8 cellular contexts compared by ENCODE assay signal in genomic region chr20:31716818-31717477, GRCh38. TPM values are rescaled to one million over a fixed set of nuclear protein-coding genes. Genes with fewer than 3 reads are reported as not detected.
DNase-seq lines count a peak whose midpoint lies in the region; ATAC-seq, FAIRE-seq and TF ChIP-seq lines count a peak whose summit lies in the region.

No MANE protein-coding gene starts in this region.

- H2AFZ ChIP-seq in GM23338 (no peak overlapping the region), mesenchymal stem cell (ENCODE audit: low read depth, low read length) (no peak overlapping the region)

- peak overlapping the region; percentile 24 for H3K27ac Mint-ChIP-seq in GM23338
- H3K27ac Mint-ChIP-seq in activated naive CD8-positive, alpha-beta T cell = peak overlapping the region; percentile 99

- H3K9ac ChIP-seq in BLaER1 (peak overlapping the region; percentile 12), mesenchymal stem cell (ENCODE audit: low read length) (peak overlapping the region; percentile 75)

- peak overlapping the region; percentile 78 for H2BK15ac ChIP-seq in mesenchymal stem cell (ENCODE audit: low read depth, poor library complexity, severe bottlenecking)

- peaks cover 79% of the 10 kb centered on the region for H3K4me1 Mint-ChIP-seq in GM23338
- H3K4me1 Mint-ChIP-seq in activated naive CD8-positive, alpha-beta T cell (ENCODE audit: low read depth) = peaks cover 65% of the 10 kb centered on the region

- peak overlapping the region in 1 of 2 experiments; percentile 29 for H3K4ac ChIP-seq in mesenchymal stem cell (ENCODE audit: low read depth in 1 of 2, low read length in 2 of 2)

- peak overlapping the region; percentile 40 for H2BK12ac ChIP-seq in mesenchymal stem cell (ENCODE audit: low read length in 2 of 2)

- TF ChIP-seq POLR2A in GM12892 (IDR thresholded peaks at IDR 0.05; ENCODE audit: low read depth, low read length) = no peak

- H3K36me3 ChIP-seq in BLaER1 (peaks cover 77% of the 10 kb centered on the region), GM23338 (ENCODE audit: insufficient read depth) (peaks cover 12% of the 10 kb centered on the region; the same call in 1 of the 2 replicates), mesenchymal stem cell (ENCODE audit: control insufficient read depth in 1 of 2, insufficient read depth in 2 of 2, low read depth in 1 of 2, low read length in 2 of 2) (peaks cover 33 to 85% of the 10 kb centered on the region in 2 experiments)

- H3K14ac ChIP-seq in mesenchymal stem cell (ENCODE audit: low read length in 2 of 2) = no peak overlapping the region

- no peaks in the 10 kb centered on the region for H3K9me2 ChIP-seq in GM23338 (ENCODE audit: insufficient read depth)

- H3K9me3 Mint-ChIP-seq in GM23338 = no peaks in the 10 kb centered on the region
- H3K9me3 Mint-ChIP-seq in activated naive CD8-positive, alpha-beta T cell (ENCODE audit: low read depth) = no peaks in the 10 kb centered on the region

- ATAC-seq in GM23338 (no peak), GM21526 (IDR thresholded peaks at IDR 0.05; ENCODE audit: low FRiP score, unreplicated experiment) (no peak), HG03135 (IDR thresholded peaks at IDR 0.05; ENCODE audit: unreplicated experiment) (no peak)

- no peak overlapping the region for H4K91ac ChIP-seq in mesenchymal stem cell (ENCODE audit: low read length)

- H4K8ac ChIP-seq in mesenchymal stem cell (ENCODE audit: low read length) = no peak overlapping the region

- H3K18ac ChIP-seq in mesenchymal stem cell (ENCODE audit: low read depth in 1 of 2, low read length in 2 of 2) = peak overlapping the region; percentile 25 to 52

- H3K27ac ChIP-seq in BLaER1 (peak overlapping the region; percentile 60), GM23338 (ENCODE audit: low read depth) (peak overlapping the region; percentile 45), mesenchymal stem cell (ENCODE audit: low read length, poor library complexity, severe bottlenecking) (peak overlapping the region; percentile 77)

- H3K36me3 Mint-ChIP-seq in GM23338 (ENCODE audit: low read depth) = peaks cover 73% of the 10 kb centered on the region
- H3K36me3 Mint-ChIP-seq in activated naive CD8-positive, alpha-beta T cell = peaks cover 62% of the 10 kb centered on the region

- H3K4me2 ChIP-seq in BLaER1 (peak overlapping the region; percentile 93), GM23338 (peak overlapping the region; percentile 30), mesenchymal stem cell (ENCODE audit: low read length, poor library complexity, severe bottlenecking) (peak overlapping the region; percentile 26)

- peak overlapping the region; percentile 51 for H2BK5ac ChIP-seq in mesenchymal stem cell (ENCODE audit: low read depth, low read length, poor library complexity, severe bottlenecking)

- H3K4me1 ChIP-seq in BLaER1 (peaks cover 98% of the 10 kb centered on the region), GM23338 (ENCODE audit: insufficient read depth) (peaks cover 85% of the 10 kb centered on the region), mesenchymal stem cell (ENCODE audit: control insufficient read depth, insufficient read depth, low read depth, low read length) (peaks cover 31% of the 10 kb centered on the region)

- no peak overlapping the region for H3K4me3 Mint-ChIP-seq in GM23338
- peak overlapping the region; percentile 96 for H3K4me3 Mint-ChIP-seq in activated naive CD8-positive, alpha-beta T cell

- peak overlapping the region; percentile 83 for H2BK120ac ChIP-seq in mesenchymal stem cell (ENCODE audit: low read depth, low read length)

- no peak for FAIRE-seq in GM12892 (lab: Jason Lieb, UNC)

- H3F3A ChIP-seq in GM23338 (replicated peaks; ENCODE audit: low read depth) = peaks cover 7% of the 10 kb centered on the region; the same call in 1 of the 2 replicates

- H3K79me2 ChIP-seq in GM23338 (replicated peaks; ENCODE audit: insufficient read depth) = peaks cover 93% of the 10 kb centered on the region

- peaks cover 81% of the 10 kb centered on the region for H4K20me1 ChIP-seq in BLaER1
- H4K20me1 ChIP-seq in GM23338 (replicated peaks; ENCODE audit: insufficient read depth) = 0 out of 2 replicates have a peak, but pooled peaks cover 3% of the 10 kb centered on the region

- H3K79me1 ChIP-seq in mesenchymal stem cell (replicated peaks; ENCODE audit: low read length, poor library complexity, severe bottlenecking) = no peaks in the 10 kb centered on the region

- H3K27me3 ChIP-seq in BLaER1 (no peaks in the 10 kb centered on the region), GM23338 (ENCODE audit: insufficient read depth) (no peaks in the 10 kb centered on the region), mesenchymal stem cell (ENCODE audit: control insufficient read depth in 1 of 2, insufficient read depth in 1 of 2, low read length in 2 of 2) (no peaks in the 10 kb centered on the region)

- H3K9me3 ChIP-seq in BLaER1 (no peaks in the 10 kb centered on the region), mesenchymal stem cell (ENCODE audit: control insufficient read depth, low read length) (no peaks in the 10 kb centered on the region)

- no peak overlapping the region for H3K23ac ChIP-seq in mesenchymal stem cell (ENCODE audit: low read length in 2 of 2)

- H3K4me3 ChIP-seq in BLaER1 (peak overlapping the region; percentile 32; the same call in 1 of the 2 replicates), GM23338 (no peak overlapping the region), mesenchymal stem cell (ENCODE audit: insufficient read depth in 1 of 2, low read depth in 1 of 2, low read length in 2 of 2) (peak overlapping the region in 1 of 2 experiments; percentile 62)

- H3K27me3 Mint-ChIP-seq in GM23338 (ENCODE audit: insufficient read depth, low read depth, poor library complexity) = peaks cover 5% of the 10 kb centered on the region
- no peaks in the 10 kb centered on the region for H3K27me3 Mint-ChIP-seq in activated naive CD8-positive, alpha-beta T cell

- 98% methylated on average over 5 of the region's 5 CpGs for WGBS in mesenchymal stem cell

- no peak for DNase-seq in GM23338 (ENCODE audit: low spot score)
- DNase-seq in mesenchymal stem cell = no peak
- DNase-seq in GM12892 (ENCODE audit: insufficient read length) = no peak
- no peak for DNase-seq in H4 (ENCODE audit: low spot score)

- peak overlapping the region; percentile 93 for H2AK5ac ChIP-seq in mesenchymal stem cell (ENCODE audit: low read length, severe bottlenecking)

- no peak for TF ChIP-seq CTCF in GM23338 (conservative IDR thresholded peaks at IDR 0.05; ENCODE audit: low read depth in 2 of 2)

RNA-seq across cellular contexts. Expression of gene BCL2L1, which starts 5.7 kb away (rescaled TPM):
- 108 and 110 TPM in 2 replicates for total RNA-seq in GM23338 (2014; rRNA removed; shearing (Covaris generic))
- polyA plus RNA-seq in GM23338 (2016; fragmentation: Nextera tagmentation; extraction: Ambion mirVana) = 39.9 and 42.4 TPM in 2 replicates
- polyA plus RNA-seq in mesenchymal stem cell (2013, experiment 1 of 2) = 116 TPM
- 114 TPM for polyA plus RNA-seq in mesenchymal stem cell (2013, experiment 2 of 2)
- polyA plus RNA-seq in GM12892 (2012; ENCODE audit: missing spikeins) = 45.0 TPM
- total RNA-seq in H4 (2014; rRNA removed; shearing (Covaris generic)) = 34.2 and 42.6 TPM in 2 replicates

RNA-seq across cellular contexts. Expression of gene TPX2, which starts 22.1 kb away (rescaled TPM):
- 148 and 159 TPM in 2 replicates for total RNA-seq in GM23338 (2014; rRNA removed; shearing (Covaris generic))
- 94.1 and 101 TPM in 2 replicates for polyA plus RNA-seq in GM23338 (2016; fragmentation: Nextera tagmentation; extraction: Ambion mirVana)
- 20.9 TPM for polyA plus RNA-seq in mesenchymal stem cell (2013, experiment 1 of 2)
- polyA plus RNA-seq in mesenchymal stem cell (2013, experiment 2 of 2) = 21.1 TPM
- 35.8 TPM for polyA plus RNA-seq in GM12892 (2012; ENCODE audit: missing spikeins)
- 111 and 128 TPM in 2 replicates for total RNA-seq in H4 (2014; rRNA removed; shearing (Covaris generic))

Comparison
In these comparisons a context has a peak if more than half of its experiments do, and no peak if none do; other contexts are left out.
1. H3K4me2 ChIP-seq: peak in every context shown above with its lines; median percentile 93 in BLaER1; 30 in GM23338; 26 in mesenchymal stem cell.